Comparison of ENCODE assay signal across 8 cellular contexts in genomic region chr11:96257972-96258951, GRCh38.
DNase-seq lines count a peak whose midpoint lies in the region; ATAC-seq, FAIRE-seq and TF ChIP-seq lines count a peak whose summit lies in the region.

No MANE protein-coding gene starts in this region.

- DNase-seq in H54 (ENCODE audit: insufficient read length, low spot score), result no peak
- peak; percentile 51 for DNase-seq in MV-4-11 (lab: John Stamatoyannopoulos, UW)
- DNase-seq in K562 (ENCODE audit: extremely low read depth in 1 of 4, low spot score in 3 of 4), result no peak
- no peak for DNase-seq in cerebellum (ENCODE audit: low spot score)
- DNase-seq in NCI-H345 (lab: John Stamatoyannopoulos, UW), result no peak
- no peak for DNase-seq in cortex of kidney (lab: John Stamatoyannopoulos, UW)

- no peaks in the 10 kb centered on the region for H3K9me3 Mint-ChIP-seq in nephron

- H3K9me3 ChIP-seq in K562 (replicated peaks; ENCODE audit: control insufficient read depth, insufficient read depth, low read depth, low read length), result no peaks in the 10 kb centered on the region

- no peaks in the 10 kb centered on the region for H4K20me1 ChIP-seq in K562 (replicated peaks; ENCODE audit: control insufficient read depth, insufficient read depth, low read length)

- BruUV-seq in K562 (replicated peaks; lab: Mats Ljungman, UMichigan), result no TSS peak

- no peak for TF ChIP-seq EP300 in K562 (IDR thresholded peaks at IDR 0.05; ENCODE audit: low read length)

- peak overlapping the region in 1 of 3 experiments; percentile 35 for H3K4me3 Mint-ChIP-seq in nephron

- ATAC-seq in GM18508 (IDR thresholded peaks at IDR 0.05; ENCODE audit: insufficient read depth, unreplicated experiment), result peak; percentile 73
- ATAC-seq in K562, result no peak

- peaks cover 12 to 62% of the 10 kb centered on the region in 2 experiments for H3K4me1 ChIP-seq in K562 (replicated peaks in 1 of 2; ENCODE audit: control insufficient read depth in 2 of 2, insufficient read depth in 2 of 2, low read length in 2 of 2)

- TF ChIP-seq POLR2A in H54 (IDR thresholded peaks at IDR 0.05; ENCODE audit: low read depth, low read length) (no peak), K562 (conservative IDR thresholded peaks at IDR 0.05) (no peak)

- no peak overlapping the region for H3K4me2 ChIP-seq in K562 (ENCODE audit: insufficient read depth, low read length)

- H3K36me3 ChIP-seq in K562 (ENCODE audit: control insufficient read depth, insufficient read depth, low read length), result no peaks in the 10 kb centered on the region

- no peaks in the 10 kb centered on the region for H3K27me3 ChIP-seq in K562 (ENCODE audit: control insufficient read depth in 2 of 2, insufficient read depth in 2 of 2, low read length in 2 of 2)

- H3K9ac ChIP-seq in K562 (ENCODE audit: insufficient read depth in 1 of 2, low read depth in 2 of 2, low read length in 2 of 2), result no peak overlapping the region

- in situ Hi-C loops in K562 (cut with MboI), result no loop called here

- CTCF ChIA-PET in K562 (lab: Yijun Ruan, JAX; ENCODE audit: low intra/inter-chr PET ratio), result interaction anchor here (0.6 kb wide), 1 partner anchor 158 kb away, joined by 3 read pairs; no protein-coding TSS in a partner anchor

- peak overlapping the region; percentile 88 to 93 (median 88) for H3K27ac Mint-ChIP-seq in nephron

- 45% methylated on average over 4 of the region's 4 CpGs for WGBS in K562 (ENCODE audit: insufficient coverage, low coverage, missing lambda C conversion rate)

- no peak overlapping the region for H3K4me3 ChIP-seq in K562

- TF ChIP-seq CTCF in K562 (IDR thresholded peaks at IDR 0.05 in 2 of 3, conservative IDR thresholded peaks at IDR 0.05 in 1 of 3; ENCODE audit: insufficient read depth in 2 of 3, low read depth in 1 of 3, low read length in 3 of 3) (no peak), nephron (IDR thresholded peaks at IDR 0.05; ENCODE audit: unreplicated experiment in 3 of 3) (no peak)

- intact Hi-C loops in K562 (cut with micrococcal nuclease), result loop anchor here (5.0 kb wide), 2 partner anchors 46 to 64 kb away; no protein-coding TSS in a partner anchor

- TF ChIP-seq RAD21 in K562 (CRISPR knock-in tag; conservative IDR thresholded peaks at IDR 0.05 in 1 of 2, IDR thresholded peaks at IDR 0.05 in 1 of 2), result no peak

- H3K79me2 ChIP-seq in K562 (ENCODE audit: control insufficient read depth, insufficient read depth, low read length), result peaks cover 6% of the 10 kb centered on the region; the same call in 1 of the 3 replicates

- H2AFZ ChIP-seq in K562 (ENCODE audit: low read depth, low read length), result no peak overlapping the region

- peak overlapping the region; percentile 69; the same call in 1 of the 3 replicates for H3K27ac ChIP-seq in K562 (ENCODE audit: extremely low read depth, low read depth, low read length)

- no peaks in the 10 kb centered on the region for H3K9me1 ChIP-seq in K562 (ENCODE audit: control insufficient read depth, insufficient read depth, low read length)

- POLR2A ChIA-PET in K562 (lab: Yijun Ruan, JAX), result interaction anchor here (0.8 kb wide), 1 partner anchor 16 kb away, joined by 3 read pairs; no protein-coding TSS in a partner anchor

- FAIRE-seq in H54 (lab: Jason Lieb, UNC) (peak; percentile 64), K562 (lab: Jason Lieb, UNC) (no peak)

- H3K36me3 Mint-ChIP-seq in nephron (ENCODE audit: low read depth), result peaks cover 4% of the 10 kb centered on the region

- H3K4me1 Mint-ChIP-seq in nephron, result peaks cover 62% of the 10 kb centered on the region

- H3K27me3 Mint-ChIP-seq in nephron (ENCODE audit: low read depth), result no peaks in the 10 kb centered on the region

TF ChIP-seq in K562, 482 proteins besides CTCF, POLR2A, EP300 and RAD21:
- no peak for TF ChIP-seq GTF2F1 (IDR thresholded peaks at IDR 0.05; ENCODE audit: low read depth, low read length)
- TF ChIP-seq DMBX1 (CRISPR knock-in tag; IDR thresholded peaks at IDR 0.05; ENCODE audit: borderline replicate concordance), result 0 out of 2 replicates have a peak, but pooled peaks have one; percentile 34
- TF ChIP-seq GABPA (tag; conservative IDR thresholded peaks at IDR 0.05; ENCODE audit: low read depth), result no peak
- TF ChIP-seq DNMT1 (IDR thresholded peaks at IDR 0.05), result no peak
- TF ChIP-seq ID3 (CRISPR knock-in tag; IDR thresholded peaks at IDR 0.05), result no peak
- 0 out of 2 replicates have a peak, but pooled peaks have one; percentile 17 for TF ChIP-seq ID3 (tag; IDR thresholded peaks at IDR 0.05)
TF ChIP-seq in K562: peak in this region for 2.
